ENCODE assay signal across 15 cellular contexts in genomic region chr5:28077291-28078240, GRCh38.
"Had no signal": no experiment of that assay in that cellular context is flagged by ENCODE, and none has a peak within 500 bp of the region (broad histone marks: within the 10 kb centered on the region; RNA-seq: fewer than 3 reads in every experiment).

No MANE protein-coding gene starts in this region.

- ATAC-seq: body of pancreas; heart left ventricle; left colon; naive thymus-derived CD8-positive, alpha-beta T cell had no signal

- H3K4me3 Mint-ChIP-seq: activated CD4-positive, alpha-beta memory T cell treated with anti-CD3 and anti-CD28 coated beads for 36 hours; activated naive CD4-positive, alpha-beta T cell treated with anti-CD3 and anti-CD28 coated beads, Interleukin-2, amount 50 U/mL, for 24 hours; naive thymus-derived CD8-positive, alpha-beta T cell had no signal

- H3K27ac Mint-ChIP-seq: activated CD4-positive, alpha-beta memory T cell treated with anti-CD3 and anti-CD28 coated beads for 36 hours; activated naive CD4-positive, alpha-beta T cell treated with anti-CD3 and anti-CD28 coated beads, Interleukin-2, amount 50 U/mL, for 24 hours; naive thymus-derived CD8-positive, alpha-beta T cell had no signal

- H3K27ac ChIP-seq: body of pancreas, cardiac muscle cell, heart left ventricle, prostate gland, upper lobe of left lung had no signal

- H3K9me3 ChIP-seq: body of pancreas, prostate gland had no signal

- H3K9me3 Mint-ChIP-seq: activated naive CD4-positive, alpha-beta T cell treated with anti-CD3 and anti-CD28 coated beads, Interleukin-2, amount 50 U/mL, for 24 hours had no signal

- H3K27me3 ChIP-seq: body of pancreas, cardiac muscle cell, heart left ventricle, upper lobe of left lung had no signal

- H3K36me3 ChIP-seq: cardiac muscle cell, heart left ventricle, prostate gland, upper lobe of left lung had no signal

- H3K4me1 Mint-ChIP-seq: activated naive CD4-positive, alpha-beta T cell treated with anti-CD3 and anti-CD28 coated beads, Interleukin-2, amount 50 U/mL, for 24 hours; naive thymus-derived CD8-positive, alpha-beta T cell had no signal

- H3K4me3 ChIP-seq: body of pancreas, cardiac muscle cell, heart left ventricle, prostate gland, upper lobe of left lung had no signal

- H3K36me3 Mint-ChIP-seq: activated CD4-positive, alpha-beta memory T cell treated with anti-CD3 and anti-CD28 coated beads for 36 hours; activated naive CD4-positive, alpha-beta T cell treated with anti-CD3 and anti-CD28 coated beads, Interleukin-2, amount 50 U/mL, for 24 hours had no signal

- H3K27me3 Mint-ChIP-seq: activated CD4-positive, alpha-beta memory T cell treated with anti-CD3 and anti-CD28 coated beads for 36 hours; activated naive CD4-positive, alpha-beta T cell treated with anti-CD3 and anti-CD28 coated beads, Interleukin-2, amount 50 U/mL, for 24 hours; naive thymus-derived CD8-positive, alpha-beta T cell had no signal

- DNase-seq: activated CD4-positive, alpha-beta memory T cell treated with anti-CD3 and anti-CD28 coated beads for 36 hours; activated CD4-positive, alpha-beta T cell treated with anti-CD3 and anti-CD28 coated beads for 48 hours; activated effector memory CD4-positive, alpha-beta T cell treated with anti-CD3 and anti-CD28 coated beads, Interleukin-2, amount 50 U/mL, for 16 hours; anterior cingulate cortex; body of pancreas; cortex of kidney; left colon; naive thymus-derived CD8-positive, alpha-beta T cell; stimulated activated CD4-positive, alpha-beta T cell treated with anti-CD3 and anti-CD28 coated beads, Interleukin-4, amount 100 ng/mL, for 24 hours; stimulated activated naive CD4-positive, alpha-beta T cell treated with Interleukin-2 at 50 U/mL for 16 hours had no signal

- H3K4me1 ChIP-seq: body of pancreas, heart left ventricle, prostate gland, upper lobe of left lung had no signal
